16 cellular contexts compared by ENCODE assay signal in genomic region chr2:17610521-17610920, GRCh38.
A peak's percentile ranks its signal among the peaks of the same experiment; 100 is the strongest.
DNase-seq lines count a peak whose midpoint lies in the region; ATAC-seq and TF ChIP-seq lines count a peak whose summit lies in the region.
"Had no signal": no experiment of that assay in that cellular context is flagged by ENCODE, and none has a peak within 500 bp of the region (broad histone marks: within the 10 kb centered on the region; RNA-seq: fewer than 3 reads in every experiment).

No MANE protein-coding gene starts in this region.

- H3K4me3 ChIP-seq in IMR-90 (ENCODE audit: insufficient read depth, low read depth, low read length) (no peak overlapping the region), brain microvascular endothelial cell (ENCODE audit: low read depth, low read length) (no peak overlapping the region), heart left ventricle (no peak overlapping the region), lower lobe of right lung (no peak overlapping the region), coronary artery (no peak overlapping the region), uterus (no peak overlapping the region)
- H3K4me3 ChIP-seq: MG63 had no signal

- H3K9me3 ChIP-seq in IMR-90 (ENCODE audit: control insufficient read depth, insufficient read depth, low read length) (no peaks in the 10 kb centered on the region), heart left ventricle (no peaks in the 10 kb centered on the region), lower lobe of right lung (no peaks in the 10 kb centered on the region), uterus (no peaks in the 10 kb centered on the region)
- H3K9me3 ChIP-seq: MG63 had no signal

- H2AFZ ChIP-seq in IMR-90 (replicated peaks; ENCODE audit: low read length, poor library complexity), result no peak overlapping the region

- dilution Hi-C loops in IMR-90 (cut with HindIII; ENCODE audit: low sequenced_read_pairs, unreplicated experiment), result no loop called here

- no peak overlapping the region for H2BK120ac ChIP-seq in IMR-90 (ENCODE audit: low read depth, low read length)

- H3K4ac ChIP-seq in IMR-90 (ENCODE audit: low read depth, low read length), result no peak overlapping the region

- H3K79me1 ChIP-seq in IMR-90 (ENCODE audit: low read depth in 1 of 2, low read length in 2 of 2), result no peaks in the 10 kb centered on the region

- H3K9ac ChIP-seq in IMR-90 (ENCODE audit: low read depth, low read length), result no peak overlapping the region
- H3K9ac ChIP-seq: KMS-11 had no signal

- 57% methylated on average over 1 of the region's 3 CpGs; no CpG with 5 or more reads in 1 of the 2 experiments for WGBS in IMR-90 (ENCODE audit: extremely low coverage in 2 of 2, insufficient read length in 1 of 2), 2 experiments
- 13 to 35% (median 23%) methylated on average over 3 of the region's 3 CpGs for WGBS in heart left ventricle, 4 donors

- peaks cover 3% of the 10 kb centered on the region; the same call in 1 of the 2 replicates for H3K27me3 ChIP-seq in IMR-90 (ENCODE audit: control insufficient read depth, insufficient read depth, low read length)
- no peaks in the 10 kb centered on the region for H3K27me3 ChIP-seq in brain microvascular endothelial cell (replicated peaks)
- H3K27me3 ChIP-seq in heart left ventricle, result no peaks in the 10 kb centered on the region
- H3K27me3 ChIP-seq in lower lobe of right lung (ENCODE audit: low read depth), result no peaks in the 10 kb centered on the region
- no peaks in the 10 kb centered on the region for H3K27me3 ChIP-seq in uterus
- H3K27me3 ChIP-seq: MG63 had no signal

- H3K4me2 ChIP-seq in IMR-90 (ENCODE audit: low read depth, low read length), result no peak overlapping the region
- H3K4me2 ChIP-seq: KMS-11 had no signal

- H3K18ac ChIP-seq in IMR-90 (ENCODE audit: low read depth, low read length), result no peak overlapping the region

- ATAC-seq in IMR-90 (ENCODE audit: low read depth), result no peak
- ATAC-seq in heart left ventricle, result peak; percentile 95 to 98 (median 97)
- peak; percentile 47 to 54 for ATAC-seq in lower lobe of right lung

- no peak for TF ChIP-seq CTCF in IMR-90 (conservative IDR thresholded peaks at IDR 0.05; ENCODE audit: low read depth, low read length)
- no peak for TF ChIP-seq CTCF in brain microvascular endothelial cell (IDR thresholded peaks at IDR 0.05; ENCODE audit: low read depth, low read length, missing control alignments)
- no peak for TF ChIP-seq CTCF in heart left ventricle (IDR thresholded peaks at IDR 0.05)
- no peak for TF ChIP-seq CTCF in lower lobe of right lung (IDR thresholded peaks at IDR 0.05)
- no peak for TF ChIP-seq CTCF in coronary artery (IDR thresholded peaks at IDR 0.05)
- TF ChIP-seq CTCF in uterus (IDR thresholded peaks at IDR 0.05), result no peak

- no peaks in the 10 kb centered on the region for H4K20me1 ChIP-seq in IMR-90 (ENCODE audit: insufficient read depth, low read length)

- H3K56ac ChIP-seq in IMR-90 (ENCODE audit: extremely low read depth, insufficient read depth, low read length), result no peak overlapping the region

- H3K27ac ChIP-seq in IMR-90 (ENCODE audit: insufficient read depth, low read length), result no peak overlapping the region
- H3K27ac ChIP-seq in brain microvascular endothelial cell, result no peak overlapping the region
- H3K27ac ChIP-seq in heart left ventricle, result peak overlapping the region in 11 of 12 donors; percentile 40 to 89 (median 68)
- no peak overlapping the region for H3K27ac ChIP-seq in lower lobe of right lung
- H3K27ac ChIP-seq in caudate nucleus (ENCODE audit: low read depth, low read length), result no peak overlapping the region
- no peak overlapping the region for H3K27ac ChIP-seq in coronary artery
- no peak overlapping the region for H3K27ac ChIP-seq in uterus
- H3K27ac ChIP-seq: C4-2B, KMS-11 had no signal

- no peak overlapping the region for H3K23ac ChIP-seq in IMR-90 (ENCODE audit: low read depth, low read length)

- CTCF ChIA-PET in IMR-90 (lab: Yijun Ruan, JAX), result no interaction called here

- H3K36me3 ChIP-seq in IMR-90 (ENCODE audit: control insufficient read depth, insufficient read depth, low read length), result no peaks in the 10 kb centered on the region
- H3K36me3 ChIP-seq in brain microvascular endothelial cell (replicated peaks), result no peaks in the 10 kb centered on the region
- no peaks in the 10 kb centered on the region for H3K36me3 ChIP-seq in heart left ventricle
- no peaks in the 10 kb centered on the region for H3K36me3 ChIP-seq in lower lobe of right lung
- H3K36me3 ChIP-seq in uterus, result no peaks in the 10 kb centered on the region
- H3K36me3 ChIP-seq: MG63 had no signal

- POLR2A ChIA-PET in IMR-90 (lab: Charles Lee; ENCODE audit: unreplicated experiment), result no interaction called here

- in situ Hi-C loops in IMR-90 (cut with MboI; ENCODE audit: low sequenced_read_pairs) (no loop called here), brain microvascular endothelial cell (cut with HindIII; ENCODE audit: low pct_ligation_motif_present, low sequenced_read_pairs) (no loop called here)

- H4K5ac ChIP-seq in IMR-90 (ENCODE audit: low read depth, low read length), result no peak overlapping the region

- no peak overlapping the region for H2BK5ac ChIP-seq in IMR-90 (ENCODE audit: low read depth, low read length, poor library complexity, severe bottlenecking)

- H3K4me1 ChIP-seq in IMR-90 (ENCODE audit: control insufficient read depth, insufficient read depth, low read length) (no peaks in the 10 kb centered on the region), heart left ventricle (peaks cover 0 to 31% (median 12%) of the 10 kb centered on the region in 12 donors), lower lobe of right lung (no peaks in the 10 kb centered on the region), uterus (no peaks in the 10 kb centered on the region)

- H2BK15ac ChIP-seq in IMR-90 (ENCODE audit: low read depth, low read length), result no peak overlapping the region

- intact Hi-C loops in IMR-90 (cut with micrococcal nuclease) (no loop called here), heart left ventricle (cut with DNase I) (loop anchor here in 1 of 10 donors (2.0 kb wide), 1 partner anchor 72 kb away; no protein-coding TSS in a partner anchor), lower lobe of right lung (cut with DNase I) (no loop called here), uterus (cut with DNase I; ENCODE audit: low total_unique reads) (no loop called here)

- no peak overlapping the region for H4K8ac ChIP-seq in IMR-90 (ENCODE audit: low read depth in 2 of 2, low read length in 2 of 2)

- H2AK9ac ChIP-seq in IMR-90 (replicated peaks; ENCODE audit: low read depth, low read length, poor library complexity), result no peak overlapping the region

- TF ChIP-seq RAD21 in IMR-90 (IDR thresholded peaks at IDR 0.05; ENCODE audit: low read length), result no peak

- no peaks in the 10 kb centered on the region for H3K9me1 ChIP-seq in IMR-90 (ENCODE audit: insufficient read depth, low read length)

- no peak overlapping the region for H2BK20ac ChIP-seq in IMR-90 (ENCODE audit: low read depth, low read length)

- H4K91ac ChIP-seq in IMR-90 (ENCODE audit: insufficient read depth, low read depth, low read length), result no peak overlapping the region

- no TSS peak for BruUV-seq in IMR-90 (replicated peaks; lab: Mats Ljungman, UMichigan)

- H3K14ac ChIP-seq in IMR-90 (replicated peaks; ENCODE audit: low read depth, low read length), result no peak overlapping the region

- no peak for TF ChIP-seq POLR2A in IMR-90 (IDR thresholded peaks at IDR 0.05; ENCODE audit: low read depth, low read length)
- TF ChIP-seq POLR2A in heart left ventricle (IDR thresholded peaks at IDR 0.05), result no peak
- TF ChIP-seq POLR2A in uterus (IDR thresholded peaks at IDR 0.05), result no peak

- no peak overlapping the region for H2AK5ac ChIP-seq in IMR-90 (ENCODE audit: low read depth, low read length)

- peak; percentile 32 for DNase-seq in IMR-90
- peak; percentile 82 for DNase-seq in brain microvascular endothelial cell
- DNase-seq in heart left ventricle, result peak in 4 of 5 donors; percentile 64 to 81 (median 72)
- DNase-seq in lower lobe of right lung, result no peak
- DNase-seq in caudate nucleus (lab: John Stamatoyannopoulos, UW), result no peak
- no peak for DNase-seq in coronary artery (ENCODE audit: low spot score)
- no peak for DNase-seq in DMS79 treated with DMSO at 0.1 percent for 48 hours (lab: John Stamatoyannopoulos, UW)
- DNase-seq in uterus, result no peak
- DNase-seq: EL, MG63, NCI-H1105, NCI-H187 treated with DMSO at 0.1 percent for 48 hours, NCI-H2171, NCI-H774 had no signal

TF ChIP-seq in IMR-90, 13 proteins besides CTCF, POLR2A, EP300 and RAD21:
- TF ChIP-seq NFE2L2 (IDR thresholded peaks at IDR 0.05; ENCODE audit: low read depth, low read length), result no peak
TF ChIP-seq in IMR-90: peak in this region for 0.

Comparison
In these comparisons a context has a peak if more than half of its experiments do, and no peak if none do; other contexts are left out.
1. DNase-seq: peak in IMR-90 (single experiment), brain microvascular endothelial cell (single experiment) and heart left ventricle (4 of 5); none in lower lobe of right lung (single experiment), caudate nucleus (0 of 61), coronary artery (single experiment), DMS79 treated with DMSO at 0.1 percent for 48 hours (single experiment) and uterus (0 of 2).
2. H3K27ac ChIP-seq: peak in heart left ventricle (11 of 12); none in IMR-90 (single experiment), brain microvascular endothelial cell (single experiment), lower lobe of right lung (single experiment), caudate nucleus (single experiment), coronary artery (0 of 2) and uterus (0 of 2).